25 cellular contexts compared by ENCODE assay signal in genomic region chr7:53940483-53940882, GRCh38.
DNase-seq lines count a peak whose midpoint lies in the region; ATAC-seq, FAIRE-seq and TF ChIP-seq lines count a peak whose summit lies in the region.
"Had no signal": no experiment of that assay in that cellular context is flagged by ENCODE, and none has a peak within 500 bp of the region (broad histone marks: within the 10 kb centered on the region; RNA-seq: fewer than 3 reads in every experiment).

No MANE protein-coding gene starts in this region.

- H3K27me3 ChIP-seq in GM23338 (ENCODE audit: insufficient read depth) (no peaks in the 10 kb centered on the region), K562 (ENCODE audit: control insufficient read depth in 2 of 2, insufficient read depth in 2 of 2, low read length in 2 of 2) (no peaks in the 10 kb centered on the region)
- H3K27me3 ChIP-seq: BLaER1 treated with 17β-estradiol and CSF1 and Interleukin-3, amounts not matched to agents 10 nM and 100 nM had no signal

- intact Hi-C loops in K562 (cut with micrococcal nuclease), result no loop called here

- no peak for TF ChIP-seq POLR2A in A549 (IDR thresholded peaks at IDR 0.05; ENCODE audit: low read length)
- TF ChIP-seq POLR2A in K562 (conservative IDR thresholded peaks at IDR 0.05), result no peak

- H3K4me1 ChIP-seq in A549 (no peaks in the 10 kb centered on the region), GM23338 (ENCODE audit: insufficient read depth) (no peaks in the 10 kb centered on the region), K562 (replicated peaks in 1 of 2; ENCODE audit: control insufficient read depth in 2 of 2, insufficient read depth in 2 of 2, low read length in 2 of 2) (no peaks in the 10 kb centered on the region)
- H3K4me1 ChIP-seq: BLaER1 treated with 17β-estradiol and CSF1 and Interleukin-3, amounts not matched to agents 10 nM and 100 nM; Caco-2 had no signal

- no peak for TF ChIP-seq CTCF in A549 (IDR thresholded peaks at IDR 0.05)
- TF ChIP-seq CTCF in GM23338 (conservative IDR thresholded peaks at IDR 0.05; ENCODE audit: low read depth in 2 of 2), result no peak
- TF ChIP-seq CTCF in K562 (IDR thresholded peaks at IDR 0.05 in 2 of 3, conservative IDR thresholded peaks at IDR 0.05 in 1 of 3; ENCODE audit: insufficient read depth in 2 of 3, low read depth in 1 of 3, low read length in 3 of 3), result no peak

- no peaks in the 10 kb centered on the region for H3F3A ChIP-seq in GM23338 (replicated peaks; ENCODE audit: low read depth)

- CTCF ChIA-PET in A549 (lab: Yijun Ruan, JAX) (interaction anchor here (0.6 kb wide), 1 partner anchor 94 kb away, joined by 3 read pairs; no protein-coding TSS in a partner anchor), K562 (lab: Yijun Ruan, JAX; ENCODE audit: low intra/inter-chr PET ratio) (no interaction called here)

- TF ChIP-seq RAD21 in A549 (conservative IDR thresholded peaks at IDR 0.05 in 1 of 2, IDR thresholded peaks at IDR 0.05 in 1 of 2), result no peak
- TF ChIP-seq RAD21 in K562 (CRISPR knock-in tag; conservative IDR thresholded peaks at IDR 0.05 in 1 of 2, IDR thresholded peaks at IDR 0.05 in 1 of 2), result no peak

- H3K9me3 ChIP-seq in A549, result no peaks in the 10 kb centered on the region
- no peaks in the 10 kb centered on the region; the same call in 1 of the 2 replicates for H3K9me3 ChIP-seq in K562 (replicated peaks; ENCODE audit: control insufficient read depth, insufficient read depth, low read depth, low read length)
- H3K9me3 ChIP-seq: BLaER1 treated with 17β-estradiol and CSF1 and Interleukin-3, amounts not matched to agents 10 nM and 100 nM; Caco-2 had no signal

- no peaks in the 10 kb centered on the region for H3K4me1 Mint-ChIP-seq in GM23338
- H3K4me1 Mint-ChIP-seq: B cell had no signal

- H3K4me3 ChIP-seq in A549, result no peak overlapping the region
- H3K4me3 ChIP-seq in GM23338, result no peak overlapping the region
- H3K4me3 ChIP-seq in K562, result no peak overlapping the region
- H3K4me3 ChIP-seq: BLaER1 treated with 17β-estradiol and CSF1 and Interleukin-3, amounts not matched to agents 10 nM and 100 nM; GM12878 had no signal

- no peaks in the 10 kb centered on the region for H3K27me3 Mint-ChIP-seq in GM23338 (ENCODE audit: insufficient read depth, low read depth, poor library complexity)
- H3K27me3 Mint-ChIP-seq: B cell; CD4-positive, alpha-beta T cell had no signal

- no peaks in the 10 kb centered on the region for H3K36me3 Mint-ChIP-seq in GM23338 (ENCODE audit: low read depth)
- peaks cover 5 to 6% of the 10 kb centered on the region in 2 donors for H3K36me3 Mint-ChIP-seq in activated naive CD4-positive, alpha-beta T cell treated with anti-CD3 and anti-CD28 coated beads, Interleukin-2, amount 50 U/mL, for 72 hours
- H3K36me3 Mint-ChIP-seq: CD8-positive, alpha-beta T cell had no signal

- H3K27ac ChIP-seq in A549 (no peak overlapping the region), GM23338 (ENCODE audit: low read depth) (no peak overlapping the region), K562 (ENCODE audit: extremely low read depth, low read depth, low read length) (no peak overlapping the region)
- H3K27ac ChIP-seq: BLaER1 treated with 17β-estradiol and CSF1 and Interleukin-3, amounts not matched to agents 10 nM and 100 nM; C4-2B had no signal

- ATAC-seq in A549, result no peak
- no peak for ATAC-seq in GM23338
- ATAC-seq in K562, result no peak
- ATAC-seq in activated naive CD4-positive, alpha-beta T cell treated with anti-CD3 and anti-CD28 coated beads, Interleukin-2, amount 50 U/mL, for 72 hours, result no peak
- ATAC-seq: CD8-positive, alpha-beta T cell; GM12878 had no signal

- H4K20me1 ChIP-seq in GM23338 (replicated peaks; ENCODE audit: insufficient read depth), result no peaks in the 10 kb centered on the region
- H4K20me1 ChIP-seq in K562 (replicated peaks; ENCODE audit: control insufficient read depth, insufficient read depth, low read length), result no peaks in the 10 kb centered on the region
- H4K20me1 ChIP-seq: BLaER1 treated with 17β-estradiol and CSF1 and Interleukin-3, amounts not matched to agents 10 nM and 100 nM had no signal

- H2AFZ ChIP-seq in GM23338, result peak overlapping the region; percentile 63
- no peak overlapping the region for H2AFZ ChIP-seq in K562 (ENCODE audit: low read depth, low read length)

- no peak for DNase-seq in A549 (ENCODE audit: low read depth in 1 of 2, low spot score in 1 of 2)
- no peak for DNase-seq in GM23338 (ENCODE audit: low spot score)
- no peak for DNase-seq in K562 (ENCODE audit: extremely low read depth in 1 of 4, low spot score in 3 of 4)
- DNase-seq in activated naive CD4-positive, alpha-beta T cell treated with anti-CD3 and anti-CD28 coated beads, Interleukin-2, amount 50 U/mL, for 72 hours (ENCODE audit: low spot score in 2 of 2), result no peak
- no peak for DNase-seq in SKM-1 (lab: John Stamatoyannopoulos, UW; ENCODE audit: unreplicated experiment)
- DNase-seq: 8988T; AML-193; Caco-2; Calu3; CD4-positive, alpha-beta T cell; CD8-positive, alpha-beta T cell; DMS 273 treated with DMSO at 0.1 percent for 48 hours; DMS153; DMS53; DMS79; DND-41; EL; GDM1 had no signal

- no peak for TF ChIP-seq EP300 in A549 (IDR thresholded peaks at IDR 0.05)
- no peak for TF ChIP-seq EP300 in K562 (IDR thresholded peaks at IDR 0.05; ENCODE audit: low read length)

- no peak overlapping the region for H3K27ac Mint-ChIP-seq in GM23338
- H3K27ac Mint-ChIP-seq in activated naive CD4-positive, alpha-beta T cell treated with anti-CD3 and anti-CD28 coated beads, Interleukin-2, amount 50 U/mL, for 72 hours, result no peak overlapping the region
- H3K27ac Mint-ChIP-seq: B cell; CD4-positive, alpha-beta T cell; CD8-positive, alpha-beta T cell had no signal

- BruUV-seq in K562 (replicated peaks; lab: Mats Ljungman, UMichigan), result no TSS peak

- H3K9me2 ChIP-seq in GM23338 (ENCODE audit: insufficient read depth), result peaks cover 3% of the 10 kb centered on the region; the same call in 1 of the 2 replicates

- no peaks in the 10 kb centered on the region for H3K9me1 ChIP-seq in K562 (ENCODE audit: control insufficient read depth, insufficient read depth, low read length)

- WGBS in A549 (ENCODE audit: missing lambda C conversion rate), result 15% methylated on average over 3 of the region's 3 CpGs
- WGBS in K562 (ENCODE audit: insufficient coverage, low coverage, missing lambda C conversion rate), result 2% methylated on average over 3 of the region's 3 CpGs

- POLR2A ChIA-PET in A549 (lab: Yijun Ruan, JAX), result no interaction called here
- POLR2A ChIA-PET in K562 (lab: Yijun Ruan, JAX), result no interaction called here

- no peak overlapping the region for H3K4me3 Mint-ChIP-seq in GM23338
- H3K4me3 Mint-ChIP-seq: B cell; CD4-positive, alpha-beta T cell; CD8-positive, alpha-beta T cell had no signal

- in situ Hi-C loops in K562 (cut with MboI), result no loop called here

- no peak for FAIRE-seq in A549 (lab: Jason Lieb, UNC)
- no peak for FAIRE-seq in K562 (lab: Jason Lieb, UNC)
- FAIRE-seq: A204.1, GM12878, GM12892, GM18507 had no signal

- no peaks in the 10 kb centered on the region for H3K79me2 ChIP-seq in GM23338 (replicated peaks; ENCODE audit: insufficient read depth)
- no peaks in the 10 kb centered on the region for H3K79me2 ChIP-seq in K562 (ENCODE audit: control insufficient read depth, insufficient read depth, low read length)

- H3K4me2 ChIP-seq in A549 (no peak overlapping the region), GM23338 (no peak overlapping the region), K562 (ENCODE audit: insufficient read depth, low read length) (no peak overlapping the region)
- H3K4me2 ChIP-seq: BLaER1 treated with 17β-estradiol and CSF1 and Interleukin-3, amounts not matched to agents 10 nM and 100 nM had no signal

- H3K36me3 ChIP-seq in GM23338 (ENCODE audit: insufficient read depth) (no peaks in the 10 kb centered on the region), K562 (ENCODE audit: control insufficient read depth, insufficient read depth, low read length) (no peaks in the 10 kb centered on the region)
- H3K36me3 ChIP-seq: BLaER1 treated with 17β-estradiol and CSF1 and Interleukin-3, amounts not matched to agents 10 nM and 100 nM had no signal

- no peaks in the 10 kb centered on the region for H3K9me3 Mint-ChIP-seq in GM23338
- peaks cover 26 to 29% of the 10 kb centered on the region in 2 donors for H3K9me3 Mint-ChIP-seq in activated naive CD4-positive, alpha-beta T cell treated with anti-CD3 and anti-CD28 coated beads, Interleukin-2, amount 50 U/mL, for 72 hours

- H3K9ac ChIP-seq in K562 (ENCODE audit: insufficient read depth in 1 of 2, low read depth in 2 of 2, low read length in 2 of 2), result no peak overlapping the region
- H3K9ac ChIP-seq: BLaER1 treated with 17β-estradiol and CSF1 and Interleukin-3, amounts not matched to agents 10 nM and 100 nM had no signal

TF ChIP-seq in A549, 52 proteins besides CTCF, POLR2A, EP300 and RAD21:
- TF ChIP-seq NPAS2 (CRISPR knock-in tag; IDR thresholded peaks at IDR 0.05; ENCODE audit: borderline replicate concordance), result no peak
- peak; percentile 17 for TF ChIP-seq MAFK (IDR thresholded peaks at IDR 0.05; ENCODE audit: partially characterized antibody)
- no peak for TF ChIP-seq CBX2 (IDR thresholded peaks at IDR 0.05; ENCODE audit: borderline replicate concordance, low read depth)
TF ChIP-seq in A549: peak in this region for 1.

TF ChIP-seq in GM23338, 12 proteins besides CTCF, POLR2A, EP300 and RAD21:
- TF ChIP-seq EZH2 (IDR thresholded peaks at IDR 0.05; ENCODE audit: low read depth, unreplicated experiment) (no peak), ZNF331 (CRISPR knock-in tag; IDR thresholded peaks at IDR 0.05; ENCODE audit: low read depth) (no peak), CREB1 (CRISPR knock-in tag; IDR thresholded peaks at IDR 0.05; ENCODE audit: low read depth) (no peak), EZH2phosphoT487 (IDR thresholded peaks at IDR 0.05; ENCODE audit: unreplicated experiment) (no peak), ZNF114 (CRISPR knock-in tag; IDR thresholded peaks at IDR 0.05) (no peak), POLR2AphosphoS5 (IDR thresholded peaks at IDR 0.05; ENCODE audit: low read depth) (no peak)

TF ChIP-seq in K562, 482 proteins besides CTCF, POLR2A, EP300 and RAD21 (continues in another document):
- TF ChIP-seq ZNF316 (IDR thresholded peaks at IDR 0.05), result peak; percentile 65

Comparison
In these comparisons a context has a peak if more than half of its experiments do, and no peak if none do; other contexts are left out.
1. Of the 35 proteins assayed by ChIP-seq in both K562 and A549: peak only in K562: none; only in A549: MAFK; in both: none; in neither: 34.